ENCODE assay signal across 11 cellular contexts in genomic region chr2:241110607-241111442, GRCh38. TPM values are rescaled to one million over a fixed set of nuclear protein-coding genes. Genes with fewer than 3 reads are reported as not detected.
A peak's percentile ranks its signal among the peaks of the same experiment; 100 is the strongest.
DNase-seq lines count a peak whose midpoint lies in the region; ATAC-seq, FAIRE-seq and TF ChIP-seq lines count a peak whose summit lies in the region.
"Had no signal": no experiment of that assay in that cellular context is flagged by ENCODE, and none has a peak within 500 bp of the region (broad histone marks: within the 10 kb centered on the region; RNA-seq: fewer than 3 reads in every experiment).

No MANE protein-coding gene starts in this region.

- no peaks in the 10 kb centered on the region for H3K27me3 ChIP-seq in gastrocnemius medialis

- no peak overlapping the region for H3K4me3 ChIP-seq in gastrocnemius medialis

- no peak for FAIRE-seq in RCC 7860 (lab: Jason Lieb, UNC)
- FAIRE-seq: colon had no signal

- intact Hi-C loops in activated naive CD4-positive, alpha-beta T cell treated with anti-CD3 and anti-CD28 coated beads for 36 hours (cut with micrococcal nuclease), result no loop called here
- intact Hi-C loops in activated CD4-positive, alpha-beta memory T cell treated with anti-CD3 and anti-CD28 coated beads for 36 hours (cut with micrococcal nuclease), result no loop called here
- intact Hi-C loops in gastrocnemius medialis (cut with DNase I; ENCODE audit: low total_unique reads), result no loop called here

- no peak for TF ChIP-seq CTCF in gastrocnemius medialis (IDR thresholded peaks at IDR 0.05 in 4 of 5, conservative IDR thresholded peaks at IDR 0.05 in 1 of 5)

- ATAC-seq in GM21786 (IDR thresholded peaks at IDR 0.05; ENCODE audit: unreplicated experiment) (peak; percentile 40), HG03139 (IDR thresholded peaks at IDR 0.05; ENCODE audit: unreplicated experiment) (no peak), gastrocnemius medialis (no peak)

- H3K4me3 Mint-ChIP-seq in activated naive CD4-positive, alpha-beta T cell treated with anti-CD3 and anti-CD28 coated beads for 36 hours, result peak overlapping the region; percentile 70
- H3K4me3 Mint-ChIP-seq in activated CD4-positive, alpha-beta memory T cell treated with anti-CD3 and anti-CD28 coated beads for 36 hours, result peak overlapping the region; percentile 85
- peak overlapping the region; percentile 79 for H3K4me3 Mint-ChIP-seq in stimulated activated naive CD8-positive, alpha-beta T cell treated with anti-CD3 and anti-CD28 coated beads, Interleukin-15, Interleukin-2, amounts not matched to agents 100 ng/mL and 50 ng/mL, for 24 hours

- no peak for DNase-seq in activated naive CD4-positive, alpha-beta T cell treated with anti-CD3 and anti-CD28 coated beads for 36 hours
- DNase-seq in activated naive CD4-positive, alpha-beta T cell treated with Interleukin-2 at 50 U/mL for 16 hours, result no peak
- no peak for DNase-seq in activated CD4-positive, alpha-beta memory T cell treated with anti-CD3 and anti-CD28 coated beads for 36 hours
- DNase-seq in RCC 7860 (ENCODE audit: low spot score), result no peak
- DNase-seq in gastrocnemius medialis, result no peak
- DNase-seq: hippocampal formation, NCI-H1048 had no signal

- in situ Hi-C loops in gastrocnemius medialis (cut with MboI; ENCODE audit: low sequenced_read_pairs in 4 of 4), result no loop called here

- CTCF ChIA-PET in activated naive CD4-positive, alpha-beta T cell treated with anti-CD3 and anti-CD28 coated beads for 36 hours (lab: Charles Lee), result no interaction called here
- CTCF ChIA-PET in activated CD4-positive, alpha-beta memory T cell treated with anti-CD3 and anti-CD28 coated beads for 36 hours (lab: Charles Lee), result no interaction called here

- no peaks in the 10 kb centered on the region for H3K36me3 ChIP-seq in gastrocnemius medialis

- no peak for TF ChIP-seq POLR2A in gastrocnemius medialis (IDR thresholded peaks at IDR 0.05)

- H3K9me3 ChIP-seq in gastrocnemius medialis, result no peaks in the 10 kb centered on the region

- peaks cover 53% of the 10 kb centered on the region for H3K36me3 Mint-ChIP-seq in activated naive CD4-positive, alpha-beta T cell treated with anti-CD3 and anti-CD28 coated beads for 36 hours (ENCODE audit: low read depth)
- peaks cover 68% of the 10 kb centered on the region for H3K36me3 Mint-ChIP-seq in activated CD4-positive, alpha-beta memory T cell treated with anti-CD3 and anti-CD28 coated beads for 36 hours
- peaks cover 46% of the 10 kb centered on the region for H3K36me3 Mint-ChIP-seq in stimulated activated naive CD8-positive, alpha-beta T cell treated with anti-CD3 and anti-CD28 coated beads, Interleukin-15, Interleukin-2, amounts not matched to agents 100 ng/mL and 50 ng/mL, for 24 hours (ENCODE audit: low read depth)

- POLR2A ChIA-PET in activated CD4-positive, alpha-beta memory T cell treated with anti-CD3 and anti-CD28 coated beads for 36 hours (lab: Charles Lee), result interaction anchor here (0.9 to 1.8 kb wide), 3 partner anchors 8 to 39 kb away, joined by 3 to 8 read pairs (median 7); partner anchors contain the start of gene MTERF4

- H3K9me3 Mint-ChIP-seq in activated naive CD4-positive, alpha-beta T cell treated with anti-CD3 and anti-CD28 coated beads for 36 hours, result no peaks in the 10 kb centered on the region
- H3K9me3 Mint-ChIP-seq in activated CD4-positive, alpha-beta memory T cell treated with anti-CD3 and anti-CD28 coated beads for 36 hours, result no peaks in the 10 kb centered on the region
- H3K9me3 Mint-ChIP-seq in stimulated activated naive CD8-positive, alpha-beta T cell treated with anti-CD3 and anti-CD28 coated beads, Interleukin-15, Interleukin-2, amounts not matched to agents 100 ng/mL and 50 ng/mL, for 24 hours, result no peaks in the 10 kb centered on the region

- no peaks in the 10 kb centered on the region for H3K27me3 Mint-ChIP-seq in activated naive CD4-positive, alpha-beta T cell treated with anti-CD3 and anti-CD28 coated beads for 36 hours (ENCODE audit: low read depth)
- H3K27me3 Mint-ChIP-seq in activated CD4-positive, alpha-beta memory T cell treated with anti-CD3 and anti-CD28 coated beads for 36 hours, result no peaks in the 10 kb centered on the region
- H3K27me3 Mint-ChIP-seq in stimulated activated naive CD8-positive, alpha-beta T cell treated with anti-CD3 and anti-CD28 coated beads, Interleukin-15, Interleukin-2, amounts not matched to agents 100 ng/mL and 50 ng/mL, for 24 hours, result no peaks in the 10 kb centered on the region

- peaks cover 48% of the 10 kb centered on the region for H3K4me1 Mint-ChIP-seq in activated naive CD4-positive, alpha-beta T cell treated with anti-CD3 and anti-CD28 coated beads for 36 hours (ENCODE audit: low read depth)
- peaks cover 41% of the 10 kb centered on the region for H3K4me1 Mint-ChIP-seq in activated CD4-positive, alpha-beta memory T cell treated with anti-CD3 and anti-CD28 coated beads for 36 hours (ENCODE audit: low read depth)
- peaks cover 54% of the 10 kb centered on the region for H3K4me1 Mint-ChIP-seq in stimulated activated naive CD8-positive, alpha-beta T cell treated with anti-CD3 and anti-CD28 coated beads, Interleukin-15, Interleukin-2, amounts not matched to agents 100 ng/mL and 50 ng/mL, for 24 hours (ENCODE audit: low read depth)

- no peaks in the 10 kb centered on the region for H3K4me1 ChIP-seq in gastrocnemius medialis

- H3K27ac Mint-ChIP-seq in activated naive CD4-positive, alpha-beta T cell treated with anti-CD3 and anti-CD28 coated beads for 36 hours, result peak overlapping the region; percentile 92
- H3K27ac Mint-ChIP-seq in activated CD4-positive, alpha-beta memory T cell treated with anti-CD3 and anti-CD28 coated beads for 36 hours, result peak overlapping the region; percentile 96
- peak overlapping the region; percentile 95 for H3K27ac Mint-ChIP-seq in stimulated activated naive CD8-positive, alpha-beta T cell treated with anti-CD3 and anti-CD28 coated beads, Interleukin-15, Interleukin-2, amounts not matched to agents 100 ng/mL and 50 ng/mL, for 24 hours

- no peak overlapping the region for H3K27ac ChIP-seq in gastrocnemius medialis

RNA-seq across cellular contexts. Expression of gene MTERF4, which starts 8.7 kb away (rescaled TPM):
- total RNA-seq in activated naive CD4-positive, alpha-beta T cell treated with anti-CD3 and anti-CD28 coated beads for 36 hours, result 10 to 100 TPM; 35.0 to 38.6 TPM
- total RNA-seq in activated CD4-positive, alpha-beta memory T cell treated with anti-CD3 and anti-CD28 coated beads for 36 hours, result 10 to 100 TPM; 43.9 to 46.0 TPM
- total RNA-seq in gastrocnemius medialis, result 10 to 100 TPM; 21.8 to 49.3 (median 37.0) TPM

RNA-seq across cellular contexts. Expression of gene PASK, which starts 38.4 kb away (rescaled TPM):
- 10 to 100 TPM; 71.5 to 72.0 TPM for total RNA-seq in activated naive CD4-positive, alpha-beta T cell treated with anti-CD3 and anti-CD28 coated beads for 36 hours
- 100 to 1,000 TPM in 1 of 2 experiments, 10 to 100 TPM in 1; 86.1 to 100 TPM for total RNA-seq in activated CD4-positive, alpha-beta memory T cell treated with anti-CD3 and anti-CD28 coated beads for 36 hours
- total RNA-seq in gastrocnemius medialis, result under 1 TPM; 0.10 to 0.36 (median 0.28) TPM

RNA-seq across cellular contexts. Expression of gene PPP1R7, which starts 39.4 kb away (rescaled TPM):
- total RNA-seq in activated naive CD4-positive, alpha-beta T cell treated with anti-CD3 and anti-CD28 coated beads for 36 hours, result 10 to 100 TPM; 91.2 to 93.8 TPM
- total RNA-seq in activated CD4-positive, alpha-beta memory T cell treated with anti-CD3 and anti-CD28 coated beads for 36 hours, result 100 to 1,000 TPM; 123 to 132 TPM
- 10 to 100 TPM; 58.6 to 87.8 (median 67.2) TPM for total RNA-seq in gastrocnemius medialis

Comparison
In these comparisons a context has a peak if more than half of its experiments do, and no peak if none do; other contexts are left out.
1. RNA of gene PASK, which starts 38.4 kb away (total RNA-seq): 86.1 to 100 TPM in activated CD4-positive, alpha-beta memory T cell treated with anti-CD3 and anti-CD28 coated beads for 36 hours and 71.5 to 72.0 TPM in activated naive CD4-positive, alpha-beta T cell treated with anti-CD3 and anti-CD28 coated beads for 36 hours; 0.10 to 0.36 TPM in gastrocnemius medialis; every median in the first group is over 10 times any median in the second.
2. Peak in every context shown above with its lines, with median percentiles within 50 percentile points of each other: H3K27ac Mint-ChIP-seq and H3K4me3 Mint-ChIP-seq.